10 cellular contexts compared by ENCODE assay signal in genomic region chrX:79161655-79162054, GRCh38. TPM values are rescaled to one million over a fixed set of nuclear protein-coding genes. Genes with fewer than 3 reads are reported as not detected.
DNase-seq lines count a peak whose midpoint lies in the region; ATAC-seq lines count a peak whose summit lies in the region.
"Had no signal": no experiment of that assay in that cellular context is flagged by ENCODE, and none has a peak within 500 bp of the region (broad histone marks: within the 10 kb centered on the region; RNA-seq: fewer than 3 reads in every experiment).

No MANE protein-coding gene starts in this region.

- H3K4me1 ChIP-seq in naive thymus-derived CD4-positive, alpha-beta T cell (ENCODE audit: control insufficient read depth in 2 of 2, insufficient read depth in 2 of 2, low read length in 2 of 2) = peaks cover 48 to 50% of the 10 kb centered on the region in 2 donors

- peak overlapping the region; percentile 76 for H3K27ac ChIP-seq in naive thymus-derived CD4-positive, alpha-beta T cell (ENCODE audit: low read depth, low read length)
- H3K27ac ChIP-seq: C4-2B, VCaP had no signal

- no peaks in the 10 kb centered on the region for H3K27me3 ChIP-seq in naive thymus-derived CD4-positive, alpha-beta T cell (ENCODE audit: control insufficient read depth in 2 of 2, insufficient read depth in 2 of 2, low read length in 2 of 2)

- DNase-seq in activated T-cell treated with anti-CD3 and anti-CD28 coated beads, Interleukin-2, amount 50 U/mL, for 24 hours = no peak
- no peak for DNase-seq in activated T-cell treated with anti-CD3 and anti-CD28 coated beads for 4 hours
- DNase-seq in T-helper 2 cell treated with Interferon-gamma antibody and Interleukin-4, amounts not matched to agents 5 μg/mL and 100 μg/mL, for 36 hours (ENCODE audit: low spot score) = peak; percentile 50
- peak in 8 of 9 donors; percentile 22 to 85 (median 77) for DNase-seq in naive thymus-derived CD4-positive, alpha-beta T cell
- DNase-seq in hepatic stellate cell (ENCODE audit: low spot score) = no peak
- no peak for DNase-seq in NCI-H510A treated with DMSO at 0.1 percent for 48 hours (lab: John Stamatoyannopoulos, UW)

- peaks cover 83% of the 10 kb centered on the region for H3K4me1 Mint-ChIP-seq in activated T-cell treated with anti-CD3 and anti-CD28 coated beads, Interleukin-2, amount 50 U/mL, for 24 hours (ENCODE audit: low read depth)
- H3K4me1 Mint-ChIP-seq in T-helper 2 cell treated with Interferon-gamma antibody and Interleukin-4, amounts not matched to agents 5 μg/mL and 100 μg/mL, for 36 hours (ENCODE audit: low read depth) = peaks cover 56% of the 10 kb centered on the region
- H3K4me1 Mint-ChIP-seq in naive thymus-derived CD4-positive, alpha-beta T cell = peaks cover 16 to 79% (median 68%) of the 10 kb centered on the region in 7 donors

- peak overlapping the region; percentile 92 for H3K27ac Mint-ChIP-seq in activated T-cell treated with anti-CD3 and anti-CD28 coated beads, Interleukin-2, amount 50 U/mL, for 24 hours
- H3K27ac Mint-ChIP-seq in T-helper 2 cell treated with Interferon-gamma antibody and Interleukin-4, amounts not matched to agents 5 μg/mL and 100 μg/mL, for 36 hours = peak overlapping the region; percentile 94
- H3K27ac Mint-ChIP-seq in naive thymus-derived CD4-positive, alpha-beta T cell = peak overlapping the region; percentile 95 to 99 (median 97)

- CTCF ChIA-PET in naive thymus-derived CD4-positive, alpha-beta T cell (lab: Charles Lee) = interaction anchor here (0.6 kb wide), 1 partner anchor 517 kb away, joined by 4 read pairs; no protein-coding TSS in a partner anchor

- H3K4me3 Mint-ChIP-seq in activated T-cell treated with anti-CD3 and anti-CD28 coated beads, Interleukin-2, amount 50 U/mL, for 24 hours = peak overlapping the region; percentile 73
- H3K4me3 Mint-ChIP-seq in T-helper 2 cell treated with Interferon-gamma antibody and Interleukin-4, amounts not matched to agents 5 μg/mL and 100 μg/mL, for 36 hours = peak overlapping the region; percentile 82
- peak overlapping the region; percentile 80 to 96 (median 90) for H3K4me3 Mint-ChIP-seq in naive thymus-derived CD4-positive, alpha-beta T cell

- H3K9me3 ChIP-seq in naive thymus-derived CD4-positive, alpha-beta T cell (ENCODE audit: control insufficient read depth in 2 of 3, low read length in 3 of 3) = no peaks in the 10 kb centered on the region

- H3K4me3 ChIP-seq in naive thymus-derived CD4-positive, alpha-beta T cell (ENCODE audit: low read length) = peak overlapping the region; percentile 52

- POLR2A ChIA-PET in naive thymus-derived CD4-positive, alpha-beta T cell (lab: Charles Lee) = interaction anchor here (0.5 to 4.0 kb wide), 14 partner anchors 9 to 251 kb away, joined by 3 to 28 read pairs (median 4); partner anchors contain the start of gene GPR174

- H3K36me3 ChIP-seq in naive thymus-derived CD4-positive, alpha-beta T cell (ENCODE audit: control insufficient read depth in 2 of 3, insufficient read depth in 3 of 3, low read length in 3 of 3) = peaks cover 0 to 7% (median 0%) of the 10 kb centered on the region in 3 experiments

- H3K9me3 Mint-ChIP-seq in activated T-cell treated with anti-CD3 and anti-CD28 coated beads, Interleukin-2, amount 50 U/mL, for 24 hours = no peaks in the 10 kb centered on the region
- no peaks in the 10 kb centered on the region for H3K9me3 Mint-ChIP-seq in T-helper 2 cell treated with Interferon-gamma antibody and Interleukin-4, amounts not matched to agents 5 μg/mL and 100 μg/mL, for 36 hours
- no peaks in the 10 kb centered on the region for H3K9me3 Mint-ChIP-seq in naive thymus-derived CD4-positive, alpha-beta T cell

- H3K36me3 Mint-ChIP-seq in activated T-cell treated with anti-CD3 and anti-CD28 coated beads, Interleukin-2, amount 50 U/mL, for 24 hours (ENCODE audit: low read depth) = peaks cover 24% of the 10 kb centered on the region
- H3K36me3 Mint-ChIP-seq in T-helper 2 cell treated with Interferon-gamma antibody and Interleukin-4, amounts not matched to agents 5 μg/mL and 100 μg/mL, for 36 hours (ENCODE audit: low read depth) = peaks cover 42% of the 10 kb centered on the region
- peaks cover 0 to 36% (median 7%) of the 10 kb centered on the region in 5 donors for H3K36me3 Mint-ChIP-seq in naive thymus-derived CD4-positive, alpha-beta T cell

- intact Hi-C loops in naive thymus-derived CD4-positive, alpha-beta T cell (cut with micrococcal nuclease) = loop anchor here (1.0 to 10.0 kb wide), 14 partner anchors 8 to 1264 kb away; partner anchors contain the start of genes COX7B (in 1 of the 2), ITM2A (in 1 of the 2), MAGT1 (in 1 of the 2) and P2RY10 (in 1 of the 2)

- ATAC-seq in HG02938 (IDR thresholded peaks at IDR 0.05; ENCODE audit: unreplicated experiment) (peak; percentile 77), HG02970 (IDR thresholded peaks at IDR 0.05; ENCODE audit: low FRiP score, unreplicated experiment) (no peak)
- ATAC-seq in naive thymus-derived CD4-positive, alpha-beta T cell = peak; percentile 95

- no peaks in the 10 kb centered on the region for H3K27me3 Mint-ChIP-seq in activated T-cell treated with anti-CD3 and anti-CD28 coated beads, Interleukin-2, amount 50 U/mL, for 24 hours
- no peaks in the 10 kb centered on the region for H3K27me3 Mint-ChIP-seq in T-helper 2 cell treated with Interferon-gamma antibody and Interleukin-4, amounts not matched to agents 5 μg/mL and 100 μg/mL, for 36 hours (ENCODE audit: low read depth)
- no peaks in the 10 kb centered on the region for H3K27me3 Mint-ChIP-seq in naive thymus-derived CD4-positive, alpha-beta T cell

RNA-seq across cellular contexts. Expression of gene GPR174, which starts 17.2 kb away (rescaled TPM):
- 10 to 100 TPM; 34.5 to 77.7 (median 39.9) TPM for total RNA-seq in naive thymus-derived CD4-positive, alpha-beta T cell
- 1 to 10 TPM; 6.6 to 8.5 TPM for polyA plus RNA-seq in naive thymus-derived CD4-positive, alpha-beta T cell

Comparison
In these comparisons a context has a peak if more than half of its experiments do, and no peak if none do; other contexts are left out.
1. DNase-seq: peak in T-helper 2 cell treated with Interferon-gamma antibody and Interleukin-4, amounts not matched to agents 5 μg/mL and 100 μg/mL, for 36 hours (single experiment) and naive thymus-derived CD4-positive, alpha-beta T cell (8 of 9); none in activated T-cell treated with anti-CD3 and anti-CD28 coated beads, Interleukin-2, amount 50 U/mL, for 24 hours (single experiment), activated T-cell treated with anti-CD3 and anti-CD28 coated beads for 4 hours (single experiment), hepatic stellate cell (single experiment) and NCI-H510A treated with DMSO at 0.1 percent for 48 hours (single experiment).
2. Peak in every context shown above with its lines, with median percentiles within 50 percentile points of each other: H3K27ac Mint-ChIP-seq and H3K4me3 Mint-ChIP-seq.